25 cellular contexts compared by ENCODE assay signal in the genomic region with DNA sequence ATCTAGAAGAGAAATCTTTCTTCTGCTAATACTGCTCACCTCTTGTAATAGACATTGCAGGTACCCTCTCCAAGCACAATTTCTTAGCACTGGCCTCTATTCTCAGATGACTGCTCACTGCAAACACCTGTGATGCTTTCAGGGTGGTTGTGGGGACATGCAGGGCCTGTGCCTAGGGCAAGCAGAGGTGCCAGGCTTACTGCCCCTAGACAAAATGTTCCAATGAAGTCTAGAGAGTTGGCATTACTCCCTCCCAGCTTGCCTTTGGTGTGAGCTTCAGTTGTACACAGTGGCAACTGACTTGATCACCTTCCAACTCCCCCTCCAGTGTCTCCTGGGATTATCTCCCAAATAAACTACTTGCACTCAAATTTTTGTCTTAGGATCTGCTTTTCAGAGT. TPM values are rescaled to one million over a fixed set of nuclear protein-coding genes. Genes with fewer than 3 reads are reported as not detected.
DNase-seq lines count a peak whose midpoint lies in the region; ATAC-seq, FAIRE-seq and TF ChIP-seq lines count a peak whose summit lies in the region.
"Had no signal": no experiment of that assay in that cellular context is flagged by ENCODE, and none has a peak within 500 bp of the region (broad histone marks: within the 10 kb centered on the region; RNA-seq: fewer than 3 reads in every experiment).

No MANE protein-coding gene starts in this region.

- in situ Hi-C loops in K562 (cut with MboI), result no loop called here

- H3K4me2 ChIP-seq in K562 (ENCODE audit: insufficient read depth, low read length), result no peak overlapping the region
- H3K4me2 ChIP-seq: BLaER1 treated with 17β-estradiol and CSF1 and Interleukin-3, amounts not matched to agents 10 nM and 100 nM; GM23338 had no signal

- no peaks in the 10 kb centered on the region for H3K27me3 ChIP-seq in left ventricle myocardium inferior (ENCODE audit: low read depth)
- no peaks in the 10 kb centered on the region for H3K27me3 ChIP-seq in right cardiac atrium (ENCODE audit: control insufficient read depth, insufficient read depth)
- H3K27me3 ChIP-seq in right atrium auricular region, result no peaks in the 10 kb centered on the region
- H3K27me3 ChIP-seq in K562 (ENCODE audit: control insufficient read depth in 2 of 2, insufficient read depth in 2 of 2, low read length in 2 of 2), result no peaks in the 10 kb centered on the region
- no peaks in the 10 kb centered on the region for H3K27me3 ChIP-seq in Peyer's patch
- H3K27me3 ChIP-seq: BE2C; BLaER1 treated with 17β-estradiol and CSF1 and Interleukin-3, amounts not matched to agents 10 nM and 100 nM had no signal

- no peak for TF ChIP-seq EP300 in K562 (IDR thresholded peaks at IDR 0.05; ENCODE audit: low read length)

- no peaks in the 10 kb centered on the region for H3K9me3 ChIP-seq in left ventricle myocardium inferior (replicated peaks)
- H3K9me3 ChIP-seq in right cardiac atrium (ENCODE audit: control insufficient read depth, low read length), result no peaks in the 10 kb centered on the region
- no peaks in the 10 kb centered on the region for H3K9me3 ChIP-seq in right atrium auricular region
- H3K9me3 ChIP-seq in K562 (replicated peaks; ENCODE audit: control insufficient read depth, insufficient read depth, low read depth, low read length), result no peaks in the 10 kb centered on the region
- no peaks in the 10 kb centered on the region for H3K9me3 ChIP-seq in Peyer's patch
- H3K9me3 ChIP-seq: BE2C, HAP-1 had no signal

- H2AFZ ChIP-seq in K562 (ENCODE audit: low read depth, low read length), result peak overlapping the region; percentile 74
- H2AFZ ChIP-seq: GM23338 had no signal

- FAIRE-seq in K562 (lab: Jason Lieb, UNC) (no peak), H54 (lab: Jason Lieb, UNC) (no peak)
- FAIRE-seq: A204.1, D721Med, GM12878 had no signal

- H3K9me1 ChIP-seq in K562 (ENCODE audit: control insufficient read depth, insufficient read depth, low read length), result no peaks in the 10 kb centered on the region

- H3K9ac ChIP-seq in K562 (ENCODE audit: insufficient read depth in 1 of 2, low read depth in 2 of 2, low read length in 2 of 2), result peak overlapping the region; percentile 12 to 26; a peak in 2 of 4 replicates
- H3K9ac ChIP-seq: BLaER1 treated with 17β-estradiol and CSF1 and Interleukin-3, amounts not matched to agents 10 nM and 100 nM had no signal

- intact Hi-C loops in Right ventricle myocardium inferior (cut with DNase I), result no loop called here
- intact Hi-C loops in left ventricle myocardium inferior (cut with micrococcal nuclease), result no loop called here
- intact Hi-C loops in right cardiac atrium (cut with DNase I), result no loop called here
- intact Hi-C loops in K562 (cut with micrococcal nuclease), result loop anchor here (10.0 kb wide), 1 partner anchor 188 kb away; no protein-coding TSS in a partner anchor

- DNase-seq in Right ventricle myocardium inferior (ENCODE audit: missing footprints), result no peak
- DNase-seq in left ventricle myocardium inferior, result no peak
- no peak for DNase-seq in right cardiac atrium
- DNase-seq in right atrium auricular region (ENCODE audit: low spot score), result no peak
- no peak for DNase-seq in K562 (ENCODE audit: extremely low read depth in 1 of 4, low spot score in 3 of 4)
- no peak for DNase-seq in NCI-H524 (lab: John Stamatoyannopoulos, UW)
- DNase-seq in Peyer's patch, result no peak
- no peak for DNase-seq in H54 (ENCODE audit: insufficient read length, low spot score)
- DNase-seq: ACHN; AML-193; BE2C; CD4-positive, alpha-beta T cell; CD8-positive, alpha-beta memory T cell; DMS 273 treated with DMSO at 0.1 percent for 48 hours; DMS79; EL; GDM1; HFFc6 had no signal

- H3K4me1 ChIP-seq in left ventricle myocardium inferior (peaks cover 12% of the 10 kb centered on the region), right cardiac atrium (ENCODE audit: control insufficient read depth, insufficient read depth, low read length) (peaks cover 4% of the 10 kb centered on the region), right atrium auricular region (peaks cover 0 to 11% of the 10 kb centered on the region in 2 donors), K562 (replicated peaks in 1 of 2; ENCODE audit: control insufficient read depth in 2 of 2, insufficient read depth in 2 of 2, low read length in 2 of 2) (peaks cover 34 to 78% of the 10 kb centered on the region in 2 experiments), Peyer's patch (peaks cover 0 to 19% (median 2%) of the 10 kb centered on the region in 4 donors)

- POLR2A ChIA-PET in K562 (lab: Yijun Ruan, JAX), result interaction anchor here (1.0 kb wide), 1 partner anchor 12 kb away, joined by 3 read pairs; no protein-coding TSS in a partner anchor

- TF ChIP-seq CTCF in left ventricle myocardium inferior (IDR thresholded peaks at IDR 0.05; ENCODE audit: borderline replicate concordance), result no peak
- TF ChIP-seq CTCF in right atrium auricular region (IDR thresholded peaks at IDR 0.05), result no peak
- no peak for TF ChIP-seq CTCF in K562 (IDR thresholded peaks at IDR 0.05 in 2 of 3, conservative IDR thresholded peaks at IDR 0.05 in 1 of 3; ENCODE audit: insufficient read depth in 2 of 3, low read depth in 1 of 3, low read length in 3 of 3)
- TF ChIP-seq CTCF in Peyer's patch (IDR thresholded peaks at IDR 0.05), result no peak

- no peak overlapping the region for H3K4me3 ChIP-seq in left ventricle myocardium inferior
- H3K4me3 ChIP-seq in right cardiac atrium (ENCODE audit: low read length), result no peak overlapping the region
- no peak overlapping the region for H3K4me3 ChIP-seq in right atrium auricular region
- H3K4me3 ChIP-seq in K562, result no peak overlapping the region
- no peak overlapping the region for H3K4me3 ChIP-seq in Peyer's patch
- H3K4me3 ChIP-seq: BLaER1 treated with 17β-estradiol and CSF1 and Interleukin-3, amounts not matched to agents 10 nM and 100 nM; GM12878; GM23338; HAP-1 had no signal

- H3K36me3 ChIP-seq in left ventricle myocardium inferior (no peaks in the 10 kb centered on the region), right atrium auricular region (no peaks in the 10 kb centered on the region), K562 (ENCODE audit: control insufficient read depth, insufficient read depth, low read length) (no peaks in the 10 kb centered on the region), Peyer's patch (no peaks in the 10 kb centered on the region)
- H3K36me3 ChIP-seq: BE2C; BLaER1 treated with 17β-estradiol and CSF1 and Interleukin-3, amounts not matched to agents 10 nM and 100 nM; HAP-1 had no signal

- ATAC-seq in Right ventricle myocardium inferior, result peak; percentile 59
- no peak for ATAC-seq in right cardiac atrium
- ATAC-seq in K562, result no peak
- ATAC-seq: GM12878, GM23338 had no signal

- no peaks in the 10 kb centered on the region for H4K20me1 ChIP-seq in K562 (replicated peaks; ENCODE audit: control insufficient read depth, insufficient read depth, low read length)
- H4K20me1 ChIP-seq: BLaER1 treated with 17β-estradiol and CSF1 and Interleukin-3, amounts not matched to agents 10 nM and 100 nM had no signal

- TF ChIP-seq RAD21 in K562 (CRISPR knock-in tag; conservative IDR thresholded peaks at IDR 0.05 in 1 of 2, IDR thresholded peaks at IDR 0.05 in 1 of 2), result no peak

- CTCF ChIA-PET in K562 (lab: Yijun Ruan, JAX; ENCODE audit: low intra/inter-chr PET ratio), result no interaction called here

- peaks cover 14% of the 10 kb centered on the region; the same call in 2 of the 3 replicates for H3K79me2 ChIP-seq in K562 (ENCODE audit: control insufficient read depth, insufficient read depth, low read length)

- no peak overlapping the region for H3K27ac ChIP-seq in left ventricle myocardium inferior (replicated peaks)
- H3K27ac ChIP-seq in right cardiac atrium (ENCODE audit: low read length), result peak overlapping the region; percentile 27
- no peak overlapping the region for H3K27ac ChIP-seq in right atrium auricular region
- peak overlapping the region; percentile 39; the same call in 2 of the 3 replicates for H3K27ac ChIP-seq in K562 (ENCODE audit: extremely low read depth, low read depth, low read length)
- no peak overlapping the region for H3K27ac ChIP-seq in Peyer's patch
- H3K27ac ChIP-seq: 22Rv1; BLaER1 treated with 17β-estradiol and CSF1 and Interleukin-3, amounts not matched to agents 10 nM and 100 nM had no signal

- TF ChIP-seq POLR2A in K562 (conservative IDR thresholded peaks at IDR 0.05) (no peak), Peyer's patch (IDR thresholded peaks at IDR 0.05) (no peak), H54 (IDR thresholded peaks at IDR 0.05; ENCODE audit: low read depth, low read length) (no peak)

- no TSS peak for BruUV-seq in K562 (replicated peaks; lab: Mats Ljungman, UMichigan)

RNA-seq across cellular contexts. Expression of gene TXNDC2, which starts 12.9 kb away (rescaled TPM):
- not detected for total RNA-seq in Right ventricle myocardium inferior
- not detected for total RNA-seq in left ventricle myocardium inferior
- total RNA-seq in right cardiac atrium, result under 1 TPM in 2 of 4 donors, not detected in 2; 0.23 to 0.42 TPM
- polyA plus RNA-seq in right cardiac atrium, result not detected
- not detected for total RNA-seq in right atrium auricular region
- 2.8 and 4.0 TPM in 2 replicates for total RNA-seq in K562 (2011; cell fraction: chromatin; rRNA removed; ENCODE audit: low replicate concordance)
- total RNA-seq in K562 (2011; cell fraction: nucleolus; rRNA removed), result 1.7 and 2.8 TPM in 2 replicates
- 2.3 and 2.6 TPM in 2 replicates for total RNA-seq in K562 (2011; cell fraction: nucleoplasm; rRNA removed)
- 1.3 TPM in 2 replicates for total RNA-seq in K562 (2014; rRNA removed)
- 1.6 and 1.7 TPM in 2 replicates for total RNA-seq in K562 (2014; rRNA removed; fragmentation: Illumina TruSeq; extraction: Trizol)
- total RNA-seq in K562 (2015; rRNA removed; fragmentation: Illumina TruSeq; extraction: Trizol), result 2.3 and 2.5 TPM in 2 replicates
- 2.0 and 3.8 TPM in 2 replicates for total RNA-seq in K562 (2021)
- 0.79 and 2.3 TPM in 2 replicates for polyA plus RNA-seq in K562 (2011; rRNA removed)
- 0.55 and 2.2 TPM in 2 replicates for polyA plus RNA-seq in K562 (2011; cell fraction: cytosol; rRNA removed)
- polyA plus RNA-seq in K562 (2011; cell fraction: nucleus; rRNA removed), result 0.83 and 4.6 TPM in 2 replicates
- polyA plus RNA-seq in K562 (2012), result 1.5 and 3.3 TPM in 2 replicates
- polyA plus RNA-seq in K562 (2014; fragmentation: Illumina TruSeq; extraction: Trizol), result 4.8 and 4.9 TPM in 2 replicates
- 1 to 10 TPM; 1.2 to 2.3 TPM for polyA plus RNA-seq in K562 (2014; fragmentation: Nextera tagmentation; extraction: Ambion mirVana)
- 1.4 and 2.5 TPM in 2 replicates for polyA plus RNA-seq in K562 (2014; rRNA removed)
- polyA minus RNA-seq in K562 (2011; rRNA and poly(A)+ RNA removed), result 2.8 and 5.4 TPM in 2 replicates
- 0.73 and 3.0 TPM in 2 replicates for polyA minus RNA-seq in K562 (2011; cell fraction: cytosol; rRNA and poly(A)+ RNA removed)
- 1.8 and 4.7 TPM in 2 replicates for polyA minus RNA-seq in K562 (2011; cell fraction: nucleus; rRNA and poly(A)+ RNA removed)
- not detected for total RNA-seq in Peyer's patch
- total RNA-seq: CD4-positive, alpha-beta T cell; CD8-positive, alpha-beta memory T cell; GM23338 had no signal
- polyA plus RNA-seq: CD8-positive, alpha-beta memory T cell had no signal

RNA-seq across cellular contexts. Expression of gene VAPA, which starts 41.0 kb away (rescaled TPM):
- total RNA-seq in Right ventricle myocardium inferior (203 TPM), left ventricle myocardium inferior (208 TPM), right cardiac atrium (100 to 1,000 TPM; 172 to 206 (median 204) TPM), right atrium auricular region (100 to 1,000 TPM; 213 to 227 TPM), K562 (2014; rRNA removed) (516 and 526 TPM in 2 replicates), K562 (2014; rRNA removed; fragmentation: Illumina TruSeq; extraction: Trizol) (624 and 729 TPM in 2 replicates), K562 (2015; rRNA removed; fragmentation: Illumina TruSeq; extraction: Trizol) (726 and 732 TPM in 2 replicates), K562 (2021) (504 and 509 TPM in 2 replicates), Peyer's patch (100 to 1,000 TPM; 155 to 232 (median 219) TPM)
- polyA plus RNA-seq in right cardiac atrium (199 TPM), K562 (2011; rRNA removed) (544 and 809 TPM in 2 replicates), K562 (2014; fragmentation: Illumina TruSeq; extraction: Trizol) (790 and 902 TPM in 2 replicates), K562 (2014; fragmentation: Nextera tagmentation; extraction: Ambion mirVana) (100 to 1,000 TPM; 219 to 224 TPM), K562 (2014; rRNA removed) (455 and 489 TPM in 2 replicates)
- total RNA-seq in K562 (2011; cell fraction: chromatin; rRNA removed; ENCODE audit: low replicate concordance), result 131 and 315 TPM in 2 replicates
- 118 and 122 TPM in 2 replicates for total RNA-seq in K562 (2011; cell fraction: nucleolus; rRNA removed)
- total RNA-seq in K562 (2011; cell fraction: nucleoplasm; rRNA removed), result 147 and 249 TPM in 2 replicates
- 202 and 314 TPM in 2 replicates for polyA plus RNA-seq in K562 (2011; cell fraction: cytosol; rRNA removed)
- polyA plus RNA-seq in K562 (2011; cell fraction: nucleus; rRNA removed), result 169 and 199 TPM in 2 replicates
- polyA plus RNA-seq in K562 (2012), result 376 and 498 TPM in 2 replicates
- polyA minus RNA-seq in K562 (2011; rRNA and poly(A)+ RNA removed), result 866 and 913 TPM in 2 replicates
- polyA minus RNA-seq in K562 (2011; cell fraction: cytosol; rRNA and poly(A)+ RNA removed), result 292 and 382 TPM in 2 replicates
- polyA minus RNA-seq in K562 (2011; cell fraction: nucleus; rRNA and poly(A)+ RNA removed), result 176 and 203 TPM in 2 replicates

Comparison
In these comparisons a context has a peak if more than half of its experiments do, and no peak if none do; other contexts are left out.
1. H3K27ac ChIP-seq: peak in right cardiac atrium (single experiment) and K562 (single experiment); none in left ventricle myocardium inferior (single experiment), right atrium auricular region (0 of 2) and Peyer's patch (0 of 4).